In the genomic region with DNA sequence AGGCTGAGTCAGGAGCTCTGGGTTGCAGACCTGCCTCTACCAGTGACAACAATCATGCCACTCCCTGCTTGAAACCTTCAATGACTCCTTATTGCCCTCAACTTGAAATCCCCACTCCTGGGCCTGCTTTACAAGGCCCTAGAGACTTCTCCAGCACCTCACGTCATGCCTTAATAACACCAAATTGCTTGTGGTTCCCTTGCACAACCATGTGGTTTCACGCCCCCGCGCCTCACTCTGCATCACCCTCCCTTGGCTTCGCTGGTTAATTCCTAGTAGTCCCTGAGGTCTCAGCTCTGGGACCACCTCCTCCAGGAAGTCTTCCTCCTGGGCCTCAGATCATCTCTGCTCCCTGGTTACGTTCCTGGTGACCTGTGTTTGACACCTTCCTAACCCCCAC, we compare ENCODE assay signal across 1 cellular context.
A peak's percentile ranks its signal among the peaks of the same experiment; 100 is the strongest.
TF ChIP-seq lines count a peak whose summit lies in the region.

No MANE protein-coding gene starts in this region.

TF ChIP-seq in HEK293, 187 proteins besides CTCF, POLR2A, EP300 and RAD21 (continued from another document):
- TF ChIP-seq, protein P1, sequence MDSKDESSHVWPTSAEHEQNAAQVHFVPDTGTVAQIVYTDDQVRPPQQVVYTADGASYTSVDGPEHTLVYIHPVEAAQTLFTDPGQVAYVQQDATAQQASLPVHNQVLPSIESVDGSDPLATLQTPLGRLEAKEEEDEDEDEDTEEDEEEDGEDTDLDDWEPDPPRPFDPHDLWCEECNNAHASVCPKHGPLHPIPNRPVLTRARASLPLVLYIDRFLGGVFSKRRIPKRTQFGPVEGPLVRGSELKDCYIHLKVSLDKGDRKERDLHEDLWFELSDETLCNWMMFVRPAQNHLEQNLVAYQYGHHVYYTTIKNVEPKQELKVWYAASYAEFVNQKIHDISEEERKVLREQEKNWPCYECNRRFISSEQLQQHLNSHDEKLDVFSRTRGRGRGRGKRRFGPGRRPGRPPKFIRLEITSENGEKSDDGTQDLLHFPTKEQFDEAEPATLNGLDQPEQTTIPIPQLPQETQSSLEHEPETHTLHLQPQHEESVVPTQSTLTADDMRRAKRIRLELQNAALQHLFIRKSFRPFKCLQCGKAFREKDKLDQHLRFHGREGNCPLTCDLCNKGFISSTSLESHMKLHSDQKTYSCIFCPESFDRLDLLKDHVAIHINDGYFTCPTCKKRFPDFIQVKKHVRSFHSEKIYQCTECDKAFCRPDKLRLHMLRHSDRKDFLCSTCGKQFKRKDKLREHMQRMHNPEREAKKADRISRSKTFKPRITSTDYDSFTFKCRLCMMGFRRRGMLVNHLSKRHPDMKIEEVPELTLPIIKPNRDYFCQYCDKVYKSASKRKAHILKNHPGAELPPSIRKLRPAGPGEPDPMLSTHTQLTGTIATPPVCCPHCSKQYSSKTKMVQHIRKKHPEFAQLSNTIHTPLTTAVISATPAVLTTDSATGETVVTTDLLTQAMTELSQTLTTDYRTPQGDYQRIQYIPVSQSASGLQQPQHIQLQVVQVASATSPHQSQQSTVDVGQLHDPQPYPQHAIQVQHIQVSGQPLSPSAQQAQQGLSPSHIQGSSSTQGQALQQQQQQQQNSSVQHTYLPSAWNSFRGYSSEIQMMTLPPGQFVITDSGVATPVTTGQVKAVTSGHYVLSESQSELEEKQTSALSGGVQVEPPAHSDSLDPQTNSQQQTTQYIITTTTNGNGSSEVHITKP (tag by site-specific recombination; IDR thresholded peaks at IDR 0.05): peak; percentile 86
- TF ChIP-seq FEZF1 (tag by site-specific recombination; IDR thresholded peaks at IDR 0.05) (peak; percentile 88), ZNF221 (tag by site-specific recombination; IDR thresholded peaks at IDR 0.05; ENCODE audit: borderline replicate concordance) (no peak), ZNF792 (tag by site-specific recombination; IDR thresholded peaks at IDR 0.05) (0 out of 2 replicates have a peak, but pooled peaks have one; percentile 19), OVOL3 (tag by site-specific recombination; IDR thresholded peaks at IDR 0.05) (peak; percentile 95), TRIM28 (IDR thresholded peaks at IDR 0.05; ENCODE audit: borderline replicate concordance, low read length) (no peak), HOXD13 (CRISPR knock-in tag; IDR thresholded peaks at IDR 0.05; ENCODE audit: borderline replicate concordance) (no peak), ZNF223 (tag by site-specific recombination; IDR thresholded peaks at IDR 0.05) (no peak), ZNF175 (tag by site-specific recombination; IDR thresholded peaks at IDR 0.05) (no peak)
TF ChIP-seq in HEK293: peak in this region for 88.
